In the genomic region with DNA sequence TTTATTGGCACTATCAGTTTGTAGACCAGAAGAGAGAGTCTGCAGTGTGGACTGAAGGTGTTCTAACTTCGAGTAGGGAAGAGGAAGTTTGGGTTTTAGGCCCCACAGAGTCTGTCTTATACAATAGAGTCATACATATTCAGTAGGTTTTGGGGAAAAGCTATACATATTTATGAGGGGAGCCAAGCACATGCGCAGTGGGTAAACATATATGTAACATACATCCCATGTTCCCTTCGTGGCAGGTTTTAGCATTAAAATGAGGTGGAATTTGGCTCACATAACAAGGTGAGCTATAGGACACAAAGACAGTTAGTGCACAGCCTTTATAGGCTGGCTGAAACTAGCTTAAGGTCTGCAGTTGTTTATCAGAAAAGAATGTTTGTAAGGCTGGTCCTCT, we compare ENCODE assay signal across 15 cellular contexts.
"Had no signal": no experiment of that assay in that cellular context is flagged by ENCODE, and none has a peak within 500 bp of the region (broad histone marks: within the 10 kb centered on the region; RNA-seq: fewer than 3 reads in every experiment).

No MANE protein-coding gene starts in this region.

- DNase-seq: activated CD8-positive, alpha-beta memory T cell treated with anti-CD3 and anti-CD28 coated beads, Interleukin-2, amount 50 U/mL, for 48 hours; activated naive CD4-positive, alpha-beta T cell treated with Interleukin-2 at 50 U/mL for 16 hours; aorta; cerebellar nuclear complex; effector memory CD4-positive, alpha-beta T cell; head of caudate nucleus; kidney glomerular epithelial cell; left ventricle myocardium superior; mesenchymal stem cell; naive thymus-derived CD8-positive, alpha-beta T cell; stimulated activated CD4-positive, alpha-beta T cell treated with anti-CD3 and anti-CD28 coated beads, Interleukin-12 subunit alpha, Interleukin-12 subunit beta, amount 100 ng/mL, for 4 hours; stimulated activated CD4-positive, alpha-beta T cell treated with anti-CD3 and anti-CD28 coated beads, Interleukin-2, amount 100 ng/mL, for 24 hours; stomach; WERI-Rb-1 had no signal

- H3K27ac Mint-ChIP-seq: activated T-helper 1 cell treated with anti-CD3 and anti-CD28 coated beads, Interleukin-12 subunit alpha, Interleukin-12 subunit beta, Interleukin-2, Interleukin-4 antibody, amounts not matched to agents 30 ng/mL and 10 ng/mL and 1 ng/mL, durations not matched to agents 14 hours and 24 hours and 36 hours had no signal

- H3K4me3 Mint-ChIP-seq: activated T-helper 1 cell treated with anti-CD3 and anti-CD28 coated beads, Interleukin-12 subunit alpha, Interleukin-12 subunit beta, Interleukin-2, Interleukin-4 antibody, amounts not matched to agents 30 ng/mL and 10 ng/mL and 1 ng/mL, durations not matched to agents 14 hours and 24 hours and 36 hours; naive thymus-derived CD8-positive, alpha-beta T cell had no signal

- ATAC-seq: left ventricle myocardium superior; naive thymus-derived CD8-positive, alpha-beta T cell had no signal

- H3K27me3 Mint-ChIP-seq: naive thymus-derived CD8-positive, alpha-beta T cell had no signal

- H3K9me3 Mint-ChIP-seq: activated T-helper 1 cell treated with anti-CD3 and anti-CD28 coated beads, Interleukin-12 subunit alpha, Interleukin-12 subunit beta, Interleukin-2, Interleukin-4 antibody, amounts not matched to agents 30 ng/mL and 10 ng/mL and 1 ng/mL, durations not matched to agents 14 hours and 24 hours and 36 hours; naive thymus-derived CD8-positive, alpha-beta T cell had no signal
